Comparison of ENCODE assay signal across 8 cellular contexts in genomic region chr17:40068917-40069750, GRCh38. TPM values are rescaled to one million over a fixed set of nuclear protein-coding genes. Genes with fewer than 3 reads are reported as not detected.
DNase-seq lines count a peak whose midpoint lies in the region; ATAC-seq and TF ChIP-seq lines count a peak whose summit lies in the region.

No MANE protein-coding gene starts in this region.

- TF ChIP-seq CTCF in WTC11 (IDR thresholded peaks at IDR 0.05), result no peak
- no peak for TF ChIP-seq CTCF in mammary epithelial cell (conservative IDR thresholded peaks at IDR 0.05 in 1 of 2, IDR thresholded peaks at IDR 0.05 in 1 of 2; ENCODE audit: extremely low read depth in 1 of 2, insufficient read depth in 1 of 2, low read depth in 1 of 2, low read length in 2 of 2)

- H3K4me1 Mint-ChIP-seq in WTC11, result peaks cover 75% of the 10 kb centered on the region

- H3K27me3 ChIP-seq in mammary epithelial cell (ENCODE audit: insufficient read depth, low read length), result no peaks in the 10 kb centered on the region

- dilution Hi-C loops in mammary epithelial cell (cut with HindIII; ENCODE audit: low sequenced_read_pairs), result no loop called here

- ATAC-seq in WTC11 (peak; percentile 4), HG03108 (IDR thresholded peaks at IDR 0.05; ENCODE audit: unreplicated experiment) (no peak), HG03432 (IDR thresholded peaks at IDR 0.05; ENCODE audit: unreplicated experiment) (no peak)

- no peaks in the 10 kb centered on the region for H3K9me3 Mint-ChIP-seq in WTC11

- H3K4me1 ChIP-seq in mammary epithelial cell (ENCODE audit: insufficient read depth, low read length), result peaks cover 57% of the 10 kb centered on the region

- BruUV-seq in mammary epithelial cell (replicated peaks; lab: Mats Ljungman, UMichigan), result no TSS peak

- no peak overlapping the region for H3K9ac ChIP-seq in mammary epithelial cell (ENCODE audit: insufficient read depth, low read length)

- no peaks in the 10 kb centered on the region for H3K36me3 ChIP-seq in mammary epithelial cell (ENCODE audit: insufficient read depth, low read length)

- WGBS in mammary epithelial cell (ENCODE audit: low coverage, missing lambda C conversion rate), result 30% methylated on average over 2 of the region's 14 CpGs

- peaks cover 7% of the 10 kb centered on the region for H3K27me3 Mint-ChIP-seq in WTC11 (ENCODE audit: low read depth)

- in situ Hi-C loops in mammary epithelial cell (cut with MboI; ENCODE audit: low sequenced_read_pairs in 2 of 2), result no loop called here

- H3K36me3 Mint-ChIP-seq in WTC11, result no peaks in the 10 kb centered on the region

- H3K4me2 ChIP-seq in mammary epithelial cell (ENCODE audit: insufficient read depth, low read depth, low read length), result peak overlapping the region; percentile 59

- intact Hi-C loops in mammary epithelial cell (cut with micrococcal nuclease), result no loop called here

- DNase-seq in GDM1 (lab: John Stamatoyannopoulos, UW) (peak; percentile 29), NCI-H2081 (lab: John Stamatoyannopoulos, UW) (peak; percentile 68 to 86), WTC11 (ENCODE audit: low spot score) (no peak), mammary epithelial cell (peak; percentile 35), kidney glomerular epithelial cell (lab: John Stamatoyannopoulos, UW) (peak; percentile 34)
- peak; percentile 90 for DNase-seq in stimulated activated CD4-positive, alpha-beta T cell treated with anti-CD3 and anti-CD28 coated beads, Interleukin-15, amount 100 ng/mL, for 24 hours

- H2AFZ ChIP-seq in mammary epithelial cell (ENCODE audit: low read depth, low read length), result peak overlapping the region; percentile 62

- CTCF ChIA-PET in WTC11 (lab: Charles Lee), result interaction anchor here (0.6 to 4.3 kb wide), 10 partner anchors 9 to 56 kb away, joined by 3 to 33 read pairs (median 7); partner anchors contain the start of gene MED24
- CTCF ChIA-PET in mammary epithelial cell (lab: Charles Lee; ENCODE audit: low non-redundant PET), result interaction anchor here (0.5 kb wide), 2 partner anchors 9 to 44 kb away, joined by 3 to 6 read pairs; no protein-coding TSS in a partner anchor

- peak overlapping the region; percentile 53 for H3K4me3 Mint-ChIP-seq in WTC11

- POLR2A ChIA-PET in WTC11 (lab: Charles Lee), result interaction anchor here (1.1 kb wide), 1 partner anchor 31 kb away, joined by 3 read pairs; the partner anchor contains the start of gene NR1D1

- peak overlapping the region; percentile 29; the same call in 1 of the 2 replicates for H3K27ac Mint-ChIP-seq in WTC11

- no peak overlapping the region for H3K4me3 ChIP-seq in mammary epithelial cell (replicated peaks in 1 of 3; ENCODE audit: insufficient read depth in 1 of 3, low read depth in 2 of 3, low read length in 3 of 3)

- peak overlapping the region; percentile 30 for H3K27ac ChIP-seq in mammary epithelial cell (ENCODE audit: insufficient read depth, low read depth, low read length)

- no peaks in the 10 kb centered on the region for H3K9me3 ChIP-seq in mammary epithelial cell (replicated peaks; ENCODE audit: insufficient read depth, low read length)

- no peaks in the 10 kb centered on the region for H4K20me1 ChIP-seq in mammary epithelial cell (ENCODE audit: insufficient read depth, low read length)

- peaks cover under 1% of the 10 kb centered on the region for H3K79me2 ChIP-seq in mammary epithelial cell (ENCODE audit: insufficient read depth, low read length)

TF ChIP-seq in WTC11, 78 proteins besides CTCF, POLR2A, EP300 and RAD21:
- peak; percentile 41; the same call in 1 of the 2 replicates for TF ChIP-seq SP1 (CRISPR knock-in tag; conservative IDR thresholded peaks at IDR 0.05)
- TF ChIP-seq RELA (CRISPR knock-in tag; IDR thresholded peaks at IDR 0.05; ENCODE audit: borderline replicate concordance), result no peak
- TF ChIP-seq, protein P1, sequence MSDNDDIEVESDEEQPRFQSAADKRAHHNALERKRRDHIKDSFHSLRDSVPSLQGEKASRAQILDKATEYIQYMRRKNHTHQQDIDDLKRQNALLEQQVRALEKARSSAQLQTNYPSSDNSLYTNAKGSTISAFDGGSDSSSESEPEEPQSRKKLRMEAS (CRISPR knock-in tag; IDR thresholded peaks at IDR 0.05), result peak; percentile 52

RNA-seq across cellular contexts. Expression of gene THRA, which starts 6.4 kb away (rescaled TPM):
- total RNA-seq in WTC11 (2021) (11.9 to 15.9 TPM (median 12.0 TPM) in 3 replicates), mammary epithelial cell (10 to 100 TPM; 10.8 to 11.7 TPM)
- polyA plus RNA-seq in mammary epithelial cell, result 10.0 TPM
- 33.1 TPM for polyA minus RNA-seq in mammary epithelial cell

RNA-seq across cellular contexts. Expression of gene MED24, which starts 14.9 kb away (rescaled TPM):
- total RNA-seq in WTC11 (2021), result 95.5 to 107 TPM (median 103 TPM) in 3 replicates
- total RNA-seq in mammary epithelial cell, result 10 to 100 TPM; 59.3 to 85.6 TPM
- polyA plus RNA-seq in mammary epithelial cell, result 91.2 TPM
- polyA minus RNA-seq in mammary epithelial cell, result 116 TPM

RNA-seq across cellular contexts. Expression of gene NR1D1, which starts 31.3 kb away (rescaled TPM):
- 5.6 to 7.6 TPM (median 6.2 TPM) in 3 replicates for total RNA-seq in WTC11 (2021)
- total RNA-seq in mammary epithelial cell, result 10 to 100 TPM in 1 of 2 donors, 1 to 10 TPM in 1; 2.0 to 25.9 TPM
- polyA plus RNA-seq in mammary epithelial cell, result 7.9 TPM
- polyA minus RNA-seq in mammary epithelial cell, result 41.0 TPM

RNA-seq across cellular contexts. Expression of gene MSL1, which starts 52.6 kb away (rescaled TPM):
- total RNA-seq in WTC11 (2021) (69.2 to 78.1 TPM (median 73.7 TPM) in 3 replicates), mammary epithelial cell (10 to 100 TPM; 36.8 to 72.1 TPM)
- 41.3 TPM for polyA plus RNA-seq in mammary epithelial cell
- 53.9 TPM for polyA minus RNA-seq in mammary epithelial cell

RNA-seq across cellular contexts. Expression of gene CSF3, which starts 53.9 kb away (rescaled TPM):
- total RNA-seq in WTC11 (2021), result not detected in 3 replicates
- total RNA-seq in mammary epithelial cell, result 1 to 10 TPM in 1 of 2 donors, not detected in 1; 8.2 TPM
- polyA plus RNA-seq in mammary epithelial cell, result 5.1 TPM
- polyA minus RNA-seq in mammary epithelial cell, result not detected
